Comparison of ENCODE assay signal across 8 cellular contexts in the genomic region with DNA sequence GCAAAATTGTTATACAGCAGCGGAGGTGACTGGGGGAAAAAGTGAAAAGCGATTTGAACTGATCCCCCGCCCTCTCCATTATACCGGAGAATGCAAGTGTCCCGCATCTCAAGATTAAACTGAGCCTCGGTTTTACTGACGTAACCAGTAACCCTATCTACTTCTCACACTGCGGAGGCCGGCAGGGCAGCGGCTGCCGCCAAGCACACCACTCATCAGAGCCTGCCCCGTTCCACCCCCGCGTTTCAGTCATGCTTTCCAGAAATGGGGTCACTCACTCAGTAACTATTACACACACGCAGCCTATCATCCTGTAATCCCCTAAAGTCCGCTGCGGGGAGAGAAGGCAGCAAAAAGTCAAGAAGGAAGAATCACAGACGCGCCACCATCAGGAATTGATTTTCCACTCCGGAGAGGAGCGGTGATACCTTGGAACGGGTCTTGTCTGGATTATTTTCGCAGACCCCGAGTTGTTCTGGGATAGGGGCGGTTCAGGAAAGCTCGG. TPM values are rescaled to one million over a fixed set of nuclear protein-coding genes. Genes with fewer than 3 reads are reported as not detected.
DNase-seq lines count a peak whose midpoint lies in the region; ATAC-seq and TF ChIP-seq lines count a peak whose summit lies in the region.

No MANE protein-coding gene starts in this region.

- H3K4me1 Mint-ChIP-seq in CD4-positive, CD25-positive, alpha-beta regulatory T cell: peaks cover 13 to 37% (median 16%) of the 10 kb centered on the region in 4 donors

- H3K27me3 ChIP-seq in CD4-positive, CD25-positive, alpha-beta regulatory T cell (ENCODE audit: control insufficient read depth, insufficient read depth, low read length): no peaks in the 10 kb centered on the region
- no peaks in the 10 kb centered on the region for H3K27me3 ChIP-seq in adrenal gland

- H3K4me3 Mint-ChIP-seq in CD4-positive, CD25-positive, alpha-beta regulatory T cell: peak overlapping the region; percentile 88 to 99 (median 95)

- H3K9me3 ChIP-seq in CD4-positive, CD25-positive, alpha-beta regulatory T cell (ENCODE audit: control insufficient read depth in 2 of 2, low read length in 2 of 2): no peaks in the 10 kb centered on the region
- H3K9me3 ChIP-seq in adrenal gland (replicated peaks in 1 of 3): no peaks in the 10 kb centered on the region

- H3K4me3 ChIP-seq in CD4-positive, CD25-positive, alpha-beta regulatory T cell (ENCODE audit: low read depth, low read length): peak overlapping the region; percentile 92
- H3K4me3 ChIP-seq in adrenal gland: peak overlapping the region in 3 of 4 donors; percentile 37 to 71 (median 55)
- peak overlapping the region; percentile 77 for H3K4me3 ChIP-seq in retinal pigment epithelial cell (ENCODE audit: low read length)

- H3K4me1 ChIP-seq in CD4-positive, CD25-positive, alpha-beta regulatory T cell (ENCODE audit: control insufficient read depth, insufficient read depth, low read length, poor library complexity, severe bottlenecking): peaks cover 25% of the 10 kb centered on the region
- peaks cover 18 to 19% of the 10 kb centered on the region in 2 donors for H3K4me1 ChIP-seq in adrenal gland (replicated peaks in 1 of 2)

- peak; percentile 40 to 89 for TF ChIP-seq POLR2A in adrenal gland (IDR thresholded peaks at IDR 0.05)

- no peaks in the 10 kb centered on the region for H3K36me3 ChIP-seq in CD4-positive, CD25-positive, alpha-beta regulatory T cell (ENCODE audit: control insufficient read depth, insufficient read depth, low read length)
- no peaks in the 10 kb centered on the region for H3K36me3 ChIP-seq in adrenal gland (replicated peaks in 1 of 2)

- TF ChIP-seq CTCF in adrenal gland (IDR thresholded peaks at IDR 0.05): no peak
- TF ChIP-seq CTCF in retinal pigment epithelial cell (conservative IDR thresholded peaks at IDR 0.05; ENCODE audit: low read depth, low read length): no peak

- 0 to 39% (median 15%) methylated on average over 4 to 26 of the region's 26 CpGs for whole genome bisulfite sequencing in adrenal gland, 4 donors

- intact Hi-C loops in adrenal gland (cut with DNase I): no loop called here

- peaks cover 8% of the 10 kb centered on the region for H3K27me3 Mint-ChIP-seq in CD4-positive, CD25-positive, alpha-beta regulatory T cell

- peak overlapping the region; percentile 93 to 97 (median 96) for H3K27ac Mint-ChIP-seq in CD4-positive, CD25-positive, alpha-beta regulatory T cell

- peaks cover 0 to 2% (median 0%) of the 10 kb centered on the region in 7 donors for H3K9me3 Mint-ChIP-seq in CD4-positive, CD25-positive, alpha-beta regulatory T cell

- DNase-seq in CD4-positive, CD25-positive, alpha-beta regulatory T cell: peak; percentile 33 to 67 (median 50)
- DNase-seq in HT-29 (ENCODE audit: low spot score): peak; percentile 52
- peak; percentile 22 for DNase-seq in T follicular helper cell (ENCODE audit: low read depth)
- DNase-seq in adrenal gland: peak; percentile 60 to 82 (median 79)
- peak; percentile 38 for DNase-seq in hepatic stellate cell (ENCODE audit: low spot score)
- peak; percentile 60 for DNase-seq in retinal pigment epithelial cell (ENCODE audit: low read depth)
- DNase-seq in foreskin melanocyte: no peak

- no peaks in the 10 kb centered on the region for H3K36me3 Mint-ChIP-seq in CD4-positive, CD25-positive, alpha-beta regulatory T cell

- H3K27ac ChIP-seq in CD4-positive, CD25-positive, alpha-beta regulatory T cell (ENCODE audit: insufficient read depth, low read length, poor library complexity, severe bottlenecking): peak overlapping the region; percentile 73
- H3K27ac ChIP-seq in adrenal gland: peak overlapping the region; percentile 67 to 94 (median 79)

- peak; percentile 12 to 32 for ATAC-seq in CD4-positive, CD25-positive, alpha-beta regulatory T cell (ENCODE audit: low read depth in 2 of 2)
- ATAC-seq in GM19395 (IDR thresholded peaks at IDR 0.05; ENCODE audit: unreplicated experiment): peak; percentile 44

RNA-seq across cellular contexts. Expression of a gene that starts 1.4 kb away (rescaled TPM):
- total RNA-seq in CD4-positive, CD25-positive, alpha-beta regulatory T cell: 56.1 TPM
- 10 to 100 TPM; 18.3 to 32.9 (median 21.4) TPM for polyA plus RNA-seq in CD4-positive, CD25-positive, alpha-beta regulatory T cell
- 16.0 and 18.0 TPM in 2 replicates for total RNA-seq in HT-29 (2014; rRNA removed; shearing (Covaris generic))
- 10 to 100 TPM; 27.8 to 41.9 (median 38.1) TPM for total RNA-seq in adrenal gland
- polyA plus RNA-seq in adrenal gland: 10 to 100 TPM in 1 of 3 donors, 1 to 10 TPM in 2; 6.2 to 34.6 (median 8.2) TPM
